Comparison of ENCODE assay signal across 1 cellular context in genomic region chr1:1324084-1324523, GRCh38.
A peak's percentile ranks its signal among the peaks of the same experiment; 100 is the strongest.
TF ChIP-seq lines count a peak whose summit lies in the region.

No MANE protein-coding gene starts in this region.

TF ChIP-seq in HEK293, 187 proteins besides CTCF, POLR2A, EP300 and RAD21 (continued from another document):
- TF ChIP-seq ATF2 (tag by site-specific recombination; IDR thresholded peaks at IDR 0.05; ENCODE audit: low read depth) (no peak), OSR2 (tag by site-specific recombination; IDR thresholded peaks at IDR 0.05) (no peak), ZNF16 (tag by site-specific recombination; IDR thresholded peaks at IDR 0.05; ENCODE audit: low read depth) (no peak), ZBTB26 (tag by site-specific recombination; optimal IDR thresholded peaks at IDR 0.05) (peak; percentile 93), ZFHX2 (tag by site-specific recombination; conservative IDR thresholded peaks at IDR 0.05) (0 out of 2 replicates have a peak, but pooled peaks have one; percentile 27), ZNF571 (tag by site-specific recombination; IDR thresholded peaks at IDR 0.05) (no peak), YY2 (tag by site-specific recombination; IDR thresholded peaks at IDR 0.05) (peak; percentile 36; the same call in 1 of the 2 replicates), ZNF146 (tag by site-specific recombination; IDR thresholded peaks at IDR 0.05) (0 out of 2 replicates have a peak, but pooled peaks have one; percentile 36), ZNF354C (tag by site-specific recombination; IDR thresholded peaks at IDR 0.05; ENCODE audit: borderline replicate concordance, low read depth) (no peak), ZIC2 (tag by site-specific recombination; IDR thresholded peaks at IDR 0.05) (0 out of 2 replicates have a peak, but pooled peaks have one; percentile 45), HIC1 (tag by site-specific recombination; IDR thresholded peaks at IDR 0.05) (no peak), ZNF521 (tag by site-specific recombination; IDR thresholded peaks at IDR 0.05) (no peak), ZNF585B (tag by site-specific recombination; IDR thresholded peaks at IDR 0.05) (no peak), ZSCAN18 (tag by site-specific recombination; IDR thresholded peaks at IDR 0.05) (no peak), ZNF660 (tag by site-specific recombination; IDR thresholded peaks at IDR 0.05) (0 out of 2 replicates have a peak, but pooled peaks have one; percentile 12), ZBTB8A (tag by site-specific recombination; IDR thresholded peaks at IDR 0.05) (peak; percentile 72; the same call in 1 of the 2 replicates), ZNF843 (tag by site-specific recombination; IDR thresholded peaks at IDR 0.05) (no peak), ZNF214 (tag by site-specific recombination; IDR thresholded peaks at IDR 0.05; ENCODE audit: borderline replicate concordance) (no peak), ZNF2 (tag by site-specific recombination; IDR thresholded peaks at IDR 0.05) (peak; percentile 32; the same call in 1 of the 2 replicates), ZNF239 (tag by site-specific recombination; IDR thresholded peaks at IDR 0.05) (no peak), KLF17 (tag by site-specific recombination; IDR thresholded peaks at IDR 0.05) (peak; percentile 87), ZNF501 (tag by site-specific recombination; IDR thresholded peaks at IDR 0.05) (peak; percentile 57; the same call in 1 of the 2 replicates), ZNF302 (tag by site-specific recombination; IDR thresholded peaks at IDR 0.05; ENCODE audit: low read depth) (no peak), PBX3 (CRISPR knock-in tag; IDR thresholded peaks at IDR 0.05) (no peak), ZNF776 (tag by site-specific recombination; IDR thresholded peaks at IDR 0.05; ENCODE audit: borderline replicate concordance) (no peak), ZBTB7A (tag by site-specific recombination; IDR thresholded peaks at IDR 0.05; ENCODE audit: low read depth) (peak; percentile 67; the same call in 1 of the 2 replicates), ZBTB17 (tag by site-specific recombination; IDR thresholded peaks at IDR 0.05) (no peak), ZBTB48 (tag by site-specific recombination; IDR thresholded peaks at IDR 0.05) (peak; percentile 47), PRDM6 (tag by site-specific recombination; IDR thresholded peaks at IDR 0.05) (no peak), ZSCAN30 (tag by site-specific recombination; IDR thresholded peaks at IDR 0.05) (0 out of 2 replicates have a peak, but pooled peaks have one; percentile 15), ZNF19 (tag by site-specific recombination; IDR thresholded peaks at IDR 0.05; ENCODE audit: low read depth) (no peak), GLI4 (tag by site-specific recombination; IDR thresholded peaks at IDR 0.05) (no peak), ZNF416 (tag by site-specific recombination; IDR thresholded peaks at IDR 0.05) (no peak), ZNF561 (tag by site-specific recombination; IDR thresholded peaks at IDR 0.05; ENCODE audit: borderline replicate concordance) (peak; percentile 15; the same call in 1 of the 2 replicates), ZXDB (tag by site-specific recombination; IDR thresholded peaks at IDR 0.05) (0 out of 2 replicates have a peak, but pooled peaks have one; percentile 38), ZNF624 (tag by site-specific recombination; IDR thresholded peaks at IDR 0.05) (no peak), ZNF629 (tag by site-specific recombination; IDR thresholded peaks at IDR 0.05) (peak; percentile 74; the same call in 1 of the 2 replicates)
